Comparison of ENCODE assay signal across 8 cellular contexts in the genomic region with DNA sequence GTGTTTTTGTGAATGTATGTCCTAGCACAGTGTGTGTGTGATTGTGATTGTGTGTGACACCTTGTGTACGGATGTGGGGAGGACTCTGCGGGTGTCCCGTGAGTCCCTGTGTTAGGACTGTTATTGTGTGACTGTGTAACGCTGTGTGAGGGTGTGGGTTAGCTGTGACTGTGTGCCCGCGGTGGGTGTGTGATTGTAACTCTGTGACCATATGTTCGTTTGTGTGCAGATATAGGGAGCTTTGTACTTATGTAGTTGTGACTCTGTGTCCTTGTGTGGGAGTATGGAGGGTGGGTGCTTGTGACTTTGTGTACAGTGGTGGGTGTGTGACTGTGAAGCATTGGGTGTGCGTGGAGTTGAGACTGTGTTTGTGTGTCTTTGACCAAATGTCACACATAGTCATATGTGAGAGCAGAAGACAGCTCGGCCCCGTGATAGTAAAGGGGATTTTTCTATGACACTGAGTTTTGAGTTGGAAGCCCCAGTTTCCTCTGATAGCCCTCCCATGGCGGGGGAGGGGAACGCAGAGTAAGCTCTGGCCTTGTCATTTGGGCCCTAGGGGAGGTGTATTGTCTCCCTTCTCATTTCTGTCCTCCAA. TPM values are rescaled to one million over a fixed set of nuclear protein-coding genes. Genes with fewer than 3 reads are reported as not detected.
DNase-seq lines count a peak whose midpoint lies in the region; ATAC-seq and TF ChIP-seq lines count a peak whose summit lies in the region.

No MANE protein-coding gene starts in this region.

- no peaks in the 10 kb centered on the region for H3K27me3 ChIP-seq in effector memory CD4-positive, alpha-beta T cell (replicated peaks; ENCODE audit: control insufficient read depth, insufficient read depth, low read length, poor library complexity, severe bottlenecking)
- no peaks in the 10 kb centered on the region for H3K27me3 ChIP-seq in naive thymus-derived CD4-positive, alpha-beta T cell (ENCODE audit: control insufficient read depth in 2 of 2, insufficient read depth in 2 of 2, low read length in 2 of 2)
- H3K27me3 ChIP-seq in tibial artery = no peaks in the 10 kb centered on the region

- POLR2A ChIA-PET in naive thymus-derived CD4-positive, alpha-beta T cell (lab: Charles Lee) = interaction anchor here (0.6 to 3.0 kb wide), 14 partner anchors 40 to 1066 kb away, joined by 3 to 26 read pairs (median 4); a partner anchor contains a TSS

- peaks cover 0 to 86% (median 38%) of the 10 kb centered on the region in 11 donors for H3K9me3 Mint-ChIP-seq in naive thymus-derived CD4-positive, alpha-beta T cell

- no peak for TF ChIP-seq CTCF in tibial artery (IDR thresholded peaks at IDR 0.05)

- H3K27me3 Mint-ChIP-seq in naive thymus-derived CD4-positive, alpha-beta T cell = no peaks in the 10 kb centered on the region

- peaks cover 15 to 31% (median 23%) of the 10 kb centered on the region in 7 donors for H3K4me1 Mint-ChIP-seq in naive thymus-derived CD4-positive, alpha-beta T cell

- peak overlapping the region; percentile 96 for H3K9ac ChIP-seq in SK-N-MC (ENCODE audit: insufficient read length)

- DNase-seq in NCI-H524 (lab: John Stamatoyannopoulos, UW) (peak; percentile 25 to 34), NCI-H524 treated with DMSO at 0.1 percent for 48 hours (lab: John Stamatoyannopoulos, UW) (no peak), SK-N-MC (ENCODE audit: low read depth, low spot score) (no peak), tibial artery (no peak), GOT3 (lab: John Stamatoyannopoulos, UW) (no peak)
- no peak for DNase-seq in effector memory CD4-positive, alpha-beta T cell
- DNase-seq in naive thymus-derived CD4-positive, alpha-beta T cell = peak in 1 of 9 donors; percentile 0

- H3K4me3 ChIP-seq in SK-N-MC = peak overlapping the region; percentile 92
- H3K4me3 ChIP-seq in effector memory CD4-positive, alpha-beta T cell (ENCODE audit: insufficient read depth, low read depth, low read length, poor library complexity, severe bottlenecking) = peak overlapping the region; percentile 79
- H3K4me3 ChIP-seq in naive thymus-derived CD4-positive, alpha-beta T cell (ENCODE audit: low read length) = peak overlapping the region; percentile 91
- peak overlapping the region; percentile 63 to 73 for H3K4me3 ChIP-seq in tibial artery

- H3K36me3 ChIP-seq in SK-N-MC (ENCODE audit: insufficient read depth, low read length) = peaks cover 31% of the 10 kb centered on the region
- H3K36me3 ChIP-seq in effector memory CD4-positive, alpha-beta T cell (ENCODE audit: control insufficient read depth, insufficient read depth, low read length) = peaks cover 13% of the 10 kb centered on the region
- H3K36me3 ChIP-seq in naive thymus-derived CD4-positive, alpha-beta T cell (ENCODE audit: control insufficient read depth in 2 of 3, insufficient read depth in 3 of 3, low read length in 3 of 3) = peaks cover 0 to 20% (median 8%) of the 10 kb centered on the region in 3 experiments
- peaks cover 14 to 42% (median 42%) of the 10 kb centered on the region in 3 donors for H3K36me3 ChIP-seq in tibial artery

- H3K4me1 ChIP-seq in effector memory CD4-positive, alpha-beta T cell (ENCODE audit: control insufficient read depth, insufficient read depth, low read length, poor library complexity, severe bottlenecking) = peaks cover 7% of the 10 kb centered on the region
- H3K4me1 ChIP-seq in naive thymus-derived CD4-positive, alpha-beta T cell (ENCODE audit: control insufficient read depth in 2 of 2, insufficient read depth in 2 of 2, low read length in 2 of 2) = peaks cover 4 to 11% of the 10 kb centered on the region in 2 donors
- peaks cover 0 to 22% (median 16%) of the 10 kb centered on the region in 4 donors for H3K4me1 ChIP-seq in tibial artery

- intact Hi-C loops in naive thymus-derived CD4-positive, alpha-beta T cell (cut with micrococcal nuclease) = loop anchor here (1.0 to 5.0 kb wide), 25 partner anchors 40 to 1065 kb away; a partner anchor contains a TSS
- intact Hi-C loops in tibial artery (cut with DNase I; ENCODE audit: low total_unique reads) = no loop called here

- ATAC-seq in HG02642 (IDR thresholded peaks at IDR 0.05; ENCODE audit: poor library complexity, unreplicated experiment) = peak; percentile 21
- peak; percentile 19 for ATAC-seq in naive thymus-derived CD4-positive, alpha-beta T cell

- H3K27ac ChIP-seq in SK-N-MC = peak overlapping the region; percentile 96; the same call in 1 of the 2 replicates
- H3K27ac ChIP-seq in effector memory CD4-positive, alpha-beta T cell (ENCODE audit: insufficient read depth, low read length, poor library complexity, severe bottlenecking) = peak overlapping the region; percentile 92
- peak overlapping the region; percentile 83 for H3K27ac ChIP-seq in naive thymus-derived CD4-positive, alpha-beta T cell (ENCODE audit: low read depth, low read length)
- H3K27ac ChIP-seq in tibial artery = peak overlapping the region; percentile 79 to 92

- H3K9me3 ChIP-seq in SK-N-MC (ENCODE audit: low read depth, low read length) = peaks cover 14% of the 10 kb centered on the region; the same call in 1 of the 2 replicates
- peaks cover 12% of the 10 kb centered on the region for H3K9me3 ChIP-seq in effector memory CD4-positive, alpha-beta T cell (ENCODE audit: control insufficient read depth, low read length)
- peaks cover 0 to 34% (median 8%) of the 10 kb centered on the region in 3 experiments for H3K9me3 ChIP-seq in naive thymus-derived CD4-positive, alpha-beta T cell (ENCODE audit: control insufficient read depth in 2 of 3, low read length in 3 of 3)
- peaks cover 0 to 49% (median 16%) of the 10 kb centered on the region in 3 donors for H3K9me3 ChIP-seq in tibial artery

- H3K36me3 Mint-ChIP-seq in naive thymus-derived CD4-positive, alpha-beta T cell = peaks cover 5 to 46% (median 42%) of the 10 kb centered on the region in 5 donors

- CTCF ChIA-PET in naive thymus-derived CD4-positive, alpha-beta T cell (lab: Charles Lee) = no interaction called here

- peak overlapping the region; percentile 84 to 99 (median 96) for H3K27ac Mint-ChIP-seq in naive thymus-derived CD4-positive, alpha-beta T cell

- peak overlapping the region; percentile 88 to 100 (median 98) for H3K4me3 Mint-ChIP-seq in naive thymus-derived CD4-positive, alpha-beta T cell

RNA-seq across cellular contexts. Expression of a gene that starts 0.9 kb away (rescaled TPM):
- total RNA-seq in naive thymus-derived CD4-positive, alpha-beta T cell = 10 to 100 TPM in 3 of 5 experiments, 1 to 10 TPM in 2; 2.9 to 13.2 (median 11.3) TPM
- polyA plus RNA-seq in naive thymus-derived CD4-positive, alpha-beta T cell = 10 to 100 TPM in 1 of 2 donors, 1 to 10 TPM in 1; 6.1 to 15.3 TPM

RNA-seq across cellular contexts. Expression of a gene that starts 39.7 kb away (rescaled TPM):
- 10 to 100 TPM in 2 of 5 experiments, 1 to 10 TPM in 3; 9.2 to 29.8 (median 9.3) TPM for total RNA-seq in naive thymus-derived CD4-positive, alpha-beta T cell
- polyA plus RNA-seq in naive thymus-derived CD4-positive, alpha-beta T cell = 10 to 100 TPM in 1 of 2 donors, 1 to 10 TPM in 1; 9.8 to 29.1 TPM

RNA-seq across cellular contexts. Expression of a gene that starts 44.1 kb away (rescaled TPM):
- 10 to 100 TPM; 22.6 to 37.8 (median 33.8) TPM for total RNA-seq in naive thymus-derived CD4-positive, alpha-beta T cell
- 10 to 100 TPM in 1 of 2 donors, 1 to 10 TPM in 1; 9.9 to 12.3 TPM for polyA plus RNA-seq in naive thymus-derived CD4-positive, alpha-beta T cell

Comparison
In these comparisons a context has a peak if more than half of its experiments do, and no peak if none do; other contexts are left out.
1. DNase-seq: peak in NCI-H524 (2 of 2); none in NCI-H524 treated with DMSO at 0.1 percent for 48 hours (single experiment), SK-N-MC (single experiment), effector memory CD4-positive, alpha-beta T cell (0 of 3), tibial artery (0 of 2) and GOT3 (single experiment).
2. Peak in every context shown above with its lines, with median percentiles within 50 percentile points of each other: H3K27ac ChIP-seq and H3K4me3 ChIP-seq.